In the genomic region with DNA sequence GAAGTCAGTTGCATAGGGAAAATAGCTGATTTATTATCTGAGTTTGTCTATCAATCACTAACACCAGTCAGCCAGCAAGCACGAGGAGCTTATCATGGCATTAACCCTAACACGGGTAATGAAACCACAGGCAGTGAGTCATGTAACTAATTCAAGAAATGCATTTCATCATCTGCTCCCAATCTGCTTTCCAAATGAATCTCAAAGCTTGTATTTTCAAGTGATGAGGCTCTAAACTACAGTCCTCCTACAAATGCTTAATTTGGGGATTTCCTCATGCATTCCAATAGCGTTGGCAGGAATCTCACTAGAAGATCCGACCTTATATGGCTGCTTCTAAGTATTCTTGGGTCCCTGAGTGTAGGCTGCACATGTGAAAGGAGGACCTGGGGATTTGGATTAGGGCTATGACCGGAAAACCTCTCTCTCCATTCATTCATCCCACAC, we compare ENCODE assay signal across 9 cellular contexts.
DNase-seq lines count a peak whose midpoint lies in the region; ATAC-seq and TF ChIP-seq lines count a peak whose summit lies in the region.
"Had no signal": no experiment of that assay in that cellular context is flagged by ENCODE, and none has a peak within 500 bp of the region (broad histone marks: within the 10 kb centered on the region; RNA-seq: fewer than 3 reads in every experiment).

No MANE protein-coding gene starts in this region.

- no peak for ATAC-seq in activated CD4-positive, CD25-positive, alpha-beta regulatory T cell treated with anti-CD3 and anti-CD28 coated beads, Interleukin-2, amount 50 U/mL, for 24 hours

- no peak for TF ChIP-seq POLR2A in tibial nerve (IDR thresholded peaks at IDR 0.05)

- no peak for TF ChIP-seq CTCF in AG10803 (conservative IDR thresholded peaks at IDR 0.05; ENCODE audit: low read length)
- no peak for TF ChIP-seq CTCF in left ventricle myocardium inferior (IDR thresholded peaks at IDR 0.05; ENCODE audit: borderline replicate concordance)
- TF ChIP-seq CTCF in tibial nerve (IDR thresholded peaks at IDR 0.05): no peak

- H3K9me3 ChIP-seq in SJSA1 (replicated peaks) (no peaks in the 10 kb centered on the region), left ventricle myocardium inferior (replicated peaks) (no peaks in the 10 kb centered on the region), tibial nerve (no peaks in the 10 kb centered on the region)

- H3K4me3 ChIP-seq in AG10803 (ENCODE audit: low read length): no peak overlapping the region
- no peak overlapping the region for H3K4me3 ChIP-seq in SJSA1
- H3K4me3 ChIP-seq in left ventricle myocardium inferior: no peak overlapping the region
- no peak overlapping the region for H3K4me3 ChIP-seq in tibial nerve
- H3K4me3 ChIP-seq: skin epidermis had no signal

- H3K36me3 ChIP-seq in SJSA1 (no peaks in the 10 kb centered on the region), left ventricle myocardium inferior (no peaks in the 10 kb centered on the region), tibial nerve (no peaks in the 10 kb centered on the region)

- DNase-seq in AG10803 (ENCODE audit: low read depth): peak; percentile 99
- peak; percentile 83 for DNase-seq in H4 (ENCODE audit: low spot score)
- DNase-seq in SJSA1 (ENCODE audit: low read depth in 1 of 2, low spot score in 2 of 2): peak in 1 of 2 experiments; percentile 51
- DNase-seq in left ventricle myocardium inferior: no peak
- no peak for DNase-seq in NCI-H774 (lab: John Stamatoyannopoulos, UW)
- no peak for DNase-seq in 8988T
- no peak for DNase-seq in tibial nerve (ENCODE audit: low spot score in 2 of 2)

- no peaks in the 10 kb centered on the region for H3K27me3 ChIP-seq in SJSA1 (replicated peaks)
- H3K27me3 ChIP-seq in left ventricle myocardium inferior (ENCODE audit: low read depth): no peaks in the 10 kb centered on the region
- H3K27me3 ChIP-seq in tibial nerve: no peaks in the 10 kb centered on the region

- 16 to 23% methylated on average over 5 of the region's 5 CpGs for whole genome bisulfite sequencing in tibial nerve, 2 donors

- TF ChIP-seq EP300 in tibial nerve (IDR thresholded peaks at IDR 0.05): peak in 1 of 2 donors; percentile 45

- intact Hi-C loops in left ventricle myocardium inferior (cut with micrococcal nuclease): no loop called here

- peak overlapping the region; percentile 5; the same call in 1 of the 2 replicates for H3K27ac ChIP-seq in SJSA1
- H3K27ac ChIP-seq in left ventricle myocardium inferior (replicated peaks): peak overlapping the region; percentile 50
- no peak overlapping the region for H3K27ac ChIP-seq in tibial nerve
- H3K27ac ChIP-seq: skin epidermis had no signal

- H3K4me1 ChIP-seq in SJSA1 (replicated peaks) (peaks cover 15% of the 10 kb centered on the region), left ventricle myocardium inferior (peaks cover 28% of the 10 kb centered on the region), tibial nerve (peaks cover 0 to 12% (median 4%) of the 10 kb centered on the region in 4 donors)

Comparison
In these comparisons a context has a peak if more than half of its experiments do, and no peak if none do; other contexts are left out.
1. DNase-seq: peak in AG10803 (single experiment) and H4 (single experiment); none in left ventricle myocardium inferior (single experiment), NCI-H774 (single experiment), 8988T (single experiment) and tibial nerve (0 of 2).
2. H3K27ac ChIP-seq: peak in SJSA1 (single experiment) and left ventricle myocardium inferior (single experiment); none in tibial nerve (0 of 4).